ENCODE assay signal across 1 cellular context in the genomic region with DNA sequence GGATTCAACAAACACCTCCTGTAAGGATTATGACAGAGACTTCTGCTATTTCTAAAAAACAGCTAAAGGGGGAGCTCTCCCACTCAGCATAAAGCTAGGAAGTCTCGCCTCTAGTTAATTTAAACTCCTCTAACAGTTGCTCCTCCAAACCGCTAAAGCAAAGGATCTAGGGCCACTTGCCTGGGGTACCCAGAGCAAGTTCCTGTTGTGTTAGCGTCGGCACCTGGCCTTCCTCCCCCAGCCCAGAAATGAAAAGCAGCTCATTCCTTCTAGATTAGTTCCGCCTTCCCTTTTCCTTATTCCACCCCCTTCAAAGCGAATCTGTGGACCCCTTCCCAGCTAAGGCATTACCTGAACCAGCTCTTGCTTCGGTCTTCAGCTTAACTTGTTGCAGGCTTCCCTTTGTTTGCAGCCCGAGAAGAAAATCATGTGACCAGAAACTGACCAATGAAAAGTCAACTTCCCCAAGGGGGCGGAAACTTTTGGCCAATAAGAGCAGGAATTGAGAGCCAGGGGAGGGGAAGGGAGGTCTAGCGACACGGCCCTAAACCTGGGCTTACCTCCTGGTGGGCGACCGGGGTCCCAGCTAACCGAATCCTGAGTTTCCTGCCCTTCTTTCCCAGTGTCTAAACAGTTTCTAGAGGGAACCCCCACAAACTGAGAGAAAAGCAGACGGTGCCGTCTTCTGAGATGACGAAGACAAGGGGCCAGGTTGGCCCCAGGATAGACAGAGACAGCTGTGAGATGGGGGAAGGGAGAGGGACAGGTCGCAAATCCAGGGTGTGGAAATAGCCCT.
A peak's percentile ranks its signal among the peaks of the same experiment; 100 is the strongest.
TF ChIP-seq lines count a peak whose summit lies in the region.

TSS of gene PBXIP1 (minus strand) at position 382 of the 796 bp plus-strand sequence. CDS start 2,378 bp downstream, outside the sequence.

TF ChIP-seq in HepG2, 621 proteins besides CTCF, POLR2A, EP300 and RAD21 (continues in another document):
- TF ChIP-seq RAD51 (IDR thresholded peaks at IDR 0.05; ENCODE audit: borderline replicate concordance) (peak; percentile 63), ZFP91 (CRISPR knock-in tag; IDR thresholded peaks at IDR 0.05; ENCODE audit: borderline replicate concordance) (peak; percentile 68; the same call in 1 of the 2 replicates), CERS6 (CRISPR knock-in tag; IDR thresholded peaks at IDR 0.05) (no peak), GPN1 (CRISPR knock-in tag; IDR thresholded peaks at IDR 0.05; ENCODE audit: borderline replicate concordance) (no peak), POLR2AphosphoS5 (IDR thresholded peaks at IDR 0.05; ENCODE audit: low read depth, low read length) (peak; percentile 67), PRDM15 (CRISPR knock-in tag; IDR thresholded peaks at IDR 0.05) (peak; percentile 47; the same call in 1 of the 2 replicates), BRCA1 (CRISPR knock-in tag; IDR thresholded peaks at IDR 0.05) (no peak), KLF11 (CRISPR knock-in tag; IDR thresholded peaks at IDR 0.05) (0 out of 2 replicates have a peak, but pooled peaks have one; percentile 26), TFAP4 (IDR thresholded peaks at IDR 0.05; ENCODE audit: borderline replicate concordance, low read depth) (peak; percentile 61; the same call in 1 of the 2 replicates), UBTF (CRISPR knock-in tag; IDR thresholded peaks at IDR 0.05) (0 out of 2 replicates have a peak, but pooled peaks have one; percentile 33), EED (CRISPR knock-in tag; IDR thresholded peaks at IDR 0.05) (no peak), CBX1 (IDR thresholded peaks at IDR 0.05; ENCODE audit: low read depth) (no peak), ZNF326 (CRISPR knock-in tag; IDR thresholded peaks at IDR 0.05; ENCODE audit: borderline replicate concordance) (no peak), ZNF264 (CRISPR knock-in tag; IDR thresholded peaks at IDR 0.05) (0 out of 2 replicates have a peak, but pooled peaks have one; percentile 8), MAZ (IDR thresholded peaks at IDR 0.05; ENCODE audit: borderline replicate concordance, low read depth, low read length) (no peak), MAZ (CRISPR knock-in tag; IDR thresholded peaks at IDR 0.05; ENCODE audit: low read depth) (no peak), ZFX (CRISPR knock-in tag; IDR thresholded peaks at IDR 0.05; ENCODE audit: low read depth) (peak; percentile 32; the same call in 1 of the 2 replicates), ZNF124 (CRISPR knock-in tag; IDR thresholded peaks at IDR 0.05) (no peak), ZNF589 (CRISPR knock-in tag; conservative IDR thresholded peaks at IDR 0.05) (no peak), ELF4 (CRISPR knock-in tag; IDR thresholded peaks at IDR 0.05; ENCODE audit: borderline replicate concordance) (peak; percentile 29; the same call in 1 of the 2 replicates), ELF1 (CRISPR knock-in tag; IDR thresholded peaks at IDR 0.05) (peak; percentile 27; the same call in 1 of the 2 replicates), ZSCAN9 (CRISPR knock-in tag; IDR thresholded peaks at IDR 0.05; ENCODE audit: borderline replicate concordance) (no peak), ZBTB7B (CRISPR knock-in tag; IDR thresholded peaks at IDR 0.05) (peak; percentile 53; the same call in 1 of the 2 replicates), RELA (CRISPR knock-in tag; IDR thresholded peaks at IDR 0.05) (no peak), ZNF234 (CRISPR knock-in tag; conservative IDR thresholded peaks at IDR 0.05) (no peak), NCOA2 (CRISPR knock-in tag; IDR thresholded peaks at IDR 0.05) (no peak)
- TF ChIP-seq, protein P1, sequence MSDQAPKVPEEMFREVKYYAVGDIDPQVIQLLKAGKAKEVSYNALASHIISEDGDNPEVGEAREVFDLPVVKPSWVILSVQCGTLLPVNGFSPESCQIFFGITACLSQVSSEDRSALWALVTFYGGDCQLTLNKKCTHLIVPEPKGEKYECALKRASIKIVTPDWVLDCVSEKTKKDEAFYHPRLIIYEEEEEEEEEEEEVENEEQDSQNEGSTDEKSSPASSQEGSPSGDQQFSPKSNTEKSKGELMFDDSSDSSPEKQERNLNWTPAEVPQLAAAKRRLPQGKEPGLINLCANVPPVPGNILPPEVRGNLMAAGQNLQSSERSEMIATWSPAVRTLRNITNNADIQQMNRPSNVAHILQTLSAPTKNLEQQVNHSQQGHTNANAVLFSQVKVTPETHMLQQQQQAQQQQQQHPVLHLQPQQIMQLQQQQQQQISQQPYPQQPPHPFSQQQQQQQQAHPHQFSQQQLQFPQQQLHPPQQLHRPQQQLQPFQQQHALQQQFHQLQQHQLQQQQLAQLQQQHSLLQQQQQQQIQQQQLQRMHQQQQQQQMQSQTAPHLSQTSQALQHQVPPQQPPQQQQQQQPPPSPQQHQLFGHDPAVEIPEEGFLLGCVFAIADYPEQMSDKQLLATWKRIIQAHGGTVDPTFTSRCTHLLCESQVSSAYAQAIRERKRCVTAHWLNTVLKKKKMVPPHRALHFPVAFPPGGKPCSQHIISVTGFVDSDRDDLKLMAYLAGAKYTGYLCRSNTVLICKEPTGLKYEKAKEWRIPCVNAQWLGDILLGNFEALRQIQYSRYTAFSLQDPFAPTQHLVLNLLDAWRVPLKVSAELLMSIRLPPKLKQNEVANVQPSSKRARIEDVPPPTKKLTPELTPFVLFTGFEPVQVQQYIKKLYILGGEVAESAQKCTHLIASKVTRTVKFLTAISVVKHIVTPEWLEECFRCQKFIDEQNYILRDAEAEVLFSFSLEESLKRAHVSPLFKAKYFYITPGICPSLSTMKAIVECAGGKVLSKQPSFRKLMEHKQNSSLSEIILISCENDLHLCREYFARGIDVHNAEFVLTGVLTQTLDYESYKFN (CRISPR knock-in tag; conservative IDR thresholded peaks at IDR 0.05): no peak
- TF ChIP-seq, protein P2, sequence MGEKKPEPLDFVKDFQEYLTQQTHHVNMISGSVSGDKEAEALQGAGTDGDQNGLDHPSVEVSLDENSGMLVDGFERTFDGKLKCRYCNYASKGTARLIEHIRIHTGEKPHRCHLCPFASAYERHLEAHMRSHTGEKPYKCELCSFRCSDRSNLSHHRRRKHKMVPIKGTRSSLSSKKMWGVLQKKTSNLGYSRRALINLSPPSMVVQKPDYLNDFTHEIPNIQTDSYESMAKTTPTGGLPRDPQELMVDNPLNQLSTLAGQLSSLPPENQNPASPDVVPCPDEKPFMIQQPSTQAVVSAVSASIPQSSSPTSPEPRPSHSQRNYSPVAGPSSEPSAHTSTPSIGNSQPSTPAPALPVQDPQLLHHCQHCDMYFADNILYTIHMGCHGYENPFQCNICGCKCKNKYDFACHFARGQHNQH (CRISPR knock-in tag; IDR thresholded peaks at IDR 0.05): 0 out of 2 replicates have a peak, but pooled peaks have one; percentile 42
- TF ChIP-seq, protein P3, sequence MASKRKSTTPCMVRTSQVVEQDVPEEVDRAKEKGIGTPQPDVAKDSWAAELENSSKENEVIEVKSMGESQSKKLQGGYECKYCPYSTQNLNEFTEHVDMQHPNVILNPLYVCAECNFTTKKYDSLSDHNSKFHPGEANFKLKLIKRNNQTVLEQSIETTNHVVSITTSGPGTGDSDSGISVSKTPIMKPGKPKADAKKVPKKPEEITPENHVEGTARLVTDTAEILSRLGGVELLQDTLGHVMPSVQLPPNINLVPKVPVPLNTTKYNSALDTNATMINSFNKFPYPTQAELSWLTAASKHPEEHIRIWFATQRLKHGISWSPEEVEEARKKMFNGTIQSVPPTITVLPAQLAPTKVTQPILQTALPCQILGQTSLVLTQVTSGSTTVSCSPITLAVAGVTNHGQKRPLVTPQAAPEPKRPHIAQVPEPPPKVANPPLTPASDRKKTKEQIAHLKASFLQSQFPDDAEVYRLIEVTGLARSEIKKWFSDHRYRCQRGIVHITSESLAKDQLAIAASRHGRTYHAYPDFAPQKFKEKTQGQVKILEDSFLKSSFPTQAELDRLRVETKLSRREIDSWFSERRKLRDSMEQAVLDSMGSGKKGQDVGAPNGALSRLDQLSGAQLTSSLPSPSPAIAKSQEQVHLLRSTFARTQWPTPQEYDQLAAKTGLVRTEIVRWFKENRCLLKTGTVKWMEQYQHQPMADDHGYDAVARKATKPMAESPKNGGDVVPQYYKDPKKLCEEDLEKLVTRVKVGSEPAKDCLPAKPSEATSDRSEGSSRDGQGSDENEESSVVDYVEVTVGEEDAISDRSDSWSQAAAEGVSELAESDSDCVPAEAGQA (IDR thresholded peaks at IDR 0.05; ENCODE audit: low read depth): no peak
- TF ChIP-seq, protein P3 (CRISPR knock-in tag; IDR thresholded peaks at IDR 0.05; ENCODE audit: borderline replicate concordance): no peak
